Comparison of ENCODE assay signal across 1 cellular context in genomic region chr11:2691355-2691761, GRCh38.
TF ChIP-seq lines count a peak whose summit lies in the region.

No MANE protein-coding gene starts in this region.

TF ChIP-seq in HepG2, 621 proteins besides CTCF, POLR2A, EP300 and RAD21 (continued from another document and continues in another):
- no peak for TF ChIP-seq LBX2 (CRISPR knock-in tag; IDR thresholded peaks at IDR 0.05; ENCODE audit: borderline replicate concordance)
- no peak for TF ChIP-seq ARID3A (IDR thresholded peaks at IDR 0.05; ENCODE audit: low read depth, low read length)
- TF ChIP-seq ETV6 (CRISPR knock-in tag; conservative IDR thresholded peaks at IDR 0.05) = no peak
- TF ChIP-seq HIVEP1 (CRISPR knock-in tag; IDR thresholded peaks at IDR 0.05) = 0 out of 2 replicates have a peak, but pooled peaks have one; percentile 25
- TF ChIP-seq TBP (CRISPR knock-in tag; IDR thresholded peaks at IDR 0.05) = no peak
- TF ChIP-seq NR2F2 (IDR thresholded peaks at IDR 0.05; ENCODE audit: borderline replicate concordance, low read depth) = no peak
- no peak for TF ChIP-seq ZNF3 (CRISPR knock-in tag; IDR thresholded peaks at IDR 0.05)
- TF ChIP-seq ATF7-NPFF (CRISPR knock-in tag; IDR thresholded peaks at IDR 0.05; ENCODE audit: low read depth) = no peak
- peak; percentile 13; the same call in 1 of the 2 replicates for TF ChIP-seq HDAC2 (CRISPR knock-in tag; IDR thresholded peaks at IDR 0.05)
- no peak for TF ChIP-seq MLLT10 (CRISPR knock-in tag; IDR thresholded peaks at IDR 0.05)
- TF ChIP-seq SNAPC4 (CRISPR knock-in tag; IDR thresholded peaks at IDR 0.05) = no peak
- no peak for TF ChIP-seq ZNF747 (CRISPR knock-in tag; IDR thresholded peaks at IDR 0.05; ENCODE audit: borderline replicate concordance)
- no peak for TF ChIP-seq HNRNPH1 (optimal IDR thresholded peaks at IDR 0.05; ENCODE audit: low read depth, low read length)
- TF ChIP-seq GABPB1 (CRISPR knock-in tag; IDR thresholded peaks at IDR 0.05) = no peak
- no peak for TF ChIP-seq HES4 (CRISPR knock-in tag; IDR thresholded peaks at IDR 0.05; ENCODE audit: borderline replicate concordance)
- TF ChIP-seq CHD2 (IDR thresholded peaks at IDR 0.05; ENCODE audit: low read depth, low read length) = no peak
- no peak for TF ChIP-seq FOXO4 (CRISPR knock-in tag; conservative IDR thresholded peaks at IDR 0.05)
- TF ChIP-seq AGO2 (optimal IDR thresholded peaks at IDR 0.05; ENCODE audit: low read depth, low read length) = no peak
- TF ChIP-seq ZNF512 (CRISPR knock-in tag; IDR thresholded peaks at IDR 0.05) = no peak
- TF ChIP-seq GMEB2 (CRISPR knock-in tag; IDR thresholded peaks at IDR 0.05; ENCODE audit: low read depth) = no peak
- TF ChIP-seq SCMH1 (CRISPR knock-in tag; IDR thresholded peaks at IDR 0.05; ENCODE audit: borderline replicate concordance) = no peak
- TF ChIP-seq ZFP62 (CRISPR knock-in tag; IDR thresholded peaks at IDR 0.05) = no peak
- TF ChIP-seq GLI4 (CRISPR knock-in tag; IDR thresholded peaks at IDR 0.05; ENCODE audit: borderline replicate concordance) = no peak
- TF ChIP-seq RERE (CRISPR knock-in tag; IDR thresholded peaks at IDR 0.05; ENCODE audit: low read depth) = no peak
- no peak for TF ChIP-seq THRA (CRISPR knock-in tag; IDR thresholded peaks at IDR 0.05; ENCODE audit: borderline replicate concordance)
- TF ChIP-seq KLF6 (CRISPR knock-in tag; IDR thresholded peaks at IDR 0.05) = no peak
- TF ChIP-seq SALL1 (CRISPR knock-in tag; IDR thresholded peaks at IDR 0.05) = 0 out of 2 replicates have a peak, but pooled peaks have one; percentile 10
- TF ChIP-seq TFAP4 (IDR thresholded peaks at IDR 0.05; ENCODE audit: borderline replicate concordance, low read depth) = no peak
- TF ChIP-seq ATF4 (CRISPR knock-in tag; IDR thresholded peaks at IDR 0.05) = no peak
- no peak for TF ChIP-seq THAP11 (CRISPR knock-in tag; IDR thresholded peaks at IDR 0.05)
- TF ChIP-seq REPIN1 (CRISPR knock-in tag; IDR thresholded peaks at IDR 0.05; ENCODE audit: borderline replicate concordance, low read depth) = no peak
- TF ChIP-seq ZNF234 (CRISPR knock-in tag; conservative IDR thresholded peaks at IDR 0.05) = no peak
- no peak for TF ChIP-seq ZMYM4 (CRISPR knock-in tag; IDR thresholded peaks at IDR 0.05)
- TF ChIP-seq AKAP8 (CRISPR knock-in tag; IDR thresholded peaks at IDR 0.05) = no peak
- no peak for TF ChIP-seq ZNF740 (CRISPR knock-in tag; IDR thresholded peaks at IDR 0.05)
- no peak for TF ChIP-seq ZNF546 (CRISPR knock-in tag; conservative IDR thresholded peaks at IDR 0.05)
- TF ChIP-seq TMF1 (CRISPR knock-in tag; IDR thresholded peaks at IDR 0.05; ENCODE audit: low read depth) = no peak
- 0 out of 2 replicates have a peak, but pooled peaks have one; percentile 28 for TF ChIP-seq ZNF263 (CRISPR knock-in tag; IDR thresholded peaks at IDR 0.05)
- TF ChIP-seq MXI1 (IDR thresholded peaks at IDR 0.05; ENCODE audit: borderline replicate concordance, low read depth, low read length) = no peak
- no peak for TF ChIP-seq CCAR2 (optimal IDR thresholded peaks at IDR 0.05; ENCODE audit: low read depth, low read length)
- TF ChIP-seq SMC3 (IDR thresholded peaks at IDR 0.05; ENCODE audit: low read length) = no peak
- TF ChIP-seq TOE1 (CRISPR knock-in tag; IDR thresholded peaks at IDR 0.05) = no peak
- no peak for TF ChIP-seq RFX3 (CRISPR knock-in tag; IDR thresholded peaks at IDR 0.05)
- no peak for TF ChIP-seq RAD51 (IDR thresholded peaks at IDR 0.05; ENCODE audit: borderline replicate concordance)
